Comparison of ENCODE assay signal across 16 cellular contexts in the genomic region with DNA sequence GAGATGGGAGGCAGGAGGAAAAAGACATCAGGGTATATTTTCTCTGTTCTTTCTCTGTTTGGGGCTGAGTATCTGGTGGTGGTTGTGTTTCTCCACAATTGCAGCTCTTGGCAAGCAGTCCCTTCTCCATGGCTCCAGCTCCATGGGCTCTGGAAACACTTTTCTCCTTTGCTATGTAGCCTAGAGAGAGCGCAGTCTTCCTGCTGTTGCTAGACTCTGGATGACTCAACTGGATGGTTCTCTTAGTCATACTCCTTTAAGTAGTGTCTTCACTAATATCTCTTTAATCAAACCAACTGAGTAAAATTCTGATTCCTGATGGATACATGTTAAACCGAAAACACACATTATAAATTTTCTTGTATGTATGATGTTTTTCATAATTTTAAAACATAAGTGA. TPM values are rescaled to one million over a fixed set of nuclear protein-coding genes. Genes with fewer than 3 reads are reported as not detected.
DNase-seq lines count a peak whose midpoint lies in the region; ATAC-seq, FAIRE-seq and TF ChIP-seq lines count a peak whose summit lies in the region.
"Had no signal": no experiment of that assay in that cellular context is flagged by ENCODE, and none has a peak within 500 bp of the region (broad histone marks: within the 10 kb centered on the region; RNA-seq: fewer than 3 reads in every experiment).

No MANE protein-coding gene starts in this region.

- TF ChIP-seq POLR2A in HepG2 (IDR thresholded peaks at IDR 0.05; ENCODE audit: insufficient read depth in 1 of 2, low read depth in 2 of 2, low read length in 2 of 2) (no peak), right lobe of liver (IDR thresholded peaks at IDR 0.05) (no peak)

- CTCF ChIA-PET in HepG2 (lab: Yijun Ruan, JAX; ENCODE audit: low intra/inter-chr PET ratio, low total read pairs) = interaction anchor here (1.7 kb wide), 1 partner anchor 255 kb away, joined by 4 read pairs; no protein-coding TSS in a partner anchor

- H2AFZ ChIP-seq in HepG2 (ENCODE audit: low read length) = no peak overlapping the region

- TF ChIP-seq CTCF in HepG2 (CRISPR knock-in tag; IDR thresholded peaks at IDR 0.05) (no peak), right lobe of liver (IDR thresholded peaks at IDR 0.05) (no peak), fibroblast of pulmonary artery (IDR thresholded peaks at IDR 0.05; ENCODE audit: low read length, missing control alignments) (no peak), GM13976 (IDR thresholded peaks at IDR 0.05; ENCODE audit: borderline replicate concordance, control extremely low read depth, extremely low read depth, insufficient read depth, missing control alignments) (no peak)

- no peaks in the 10 kb centered on the region for H3K36me3 Mint-ChIP-seq in activated naive CD8-positive, alpha-beta T cell

- H3K4me1 ChIP-seq in HepG2 (ENCODE audit: insufficient read depth, low read length) (peaks cover 19% of the 10 kb centered on the region), right lobe of liver (peaks cover 0 to 16% (median 2%) of the 10 kb centered on the region in 4 donors)

- peak overlapping the region; percentile 28 for H3K27ac Mint-ChIP-seq in activated naive CD8-positive, alpha-beta T cell

- no peaks in the 10 kb centered on the region for H3K27me3 Mint-ChIP-seq in activated naive CD8-positive, alpha-beta T cell
- H3K27me3 Mint-ChIP-seq: central memory CD8-positive, alpha-beta T cell had no signal

- H3K79me2 ChIP-seq in HepG2 (ENCODE audit: insufficient read depth, low read length) = no peaks in the 10 kb centered on the region

- H3K9me3 ChIP-seq in HepG2 (ENCODE audit: low read length) (no peaks in the 10 kb centered on the region), right lobe of liver (no peaks in the 10 kb centered on the region)
- H3K9me3 ChIP-seq: lower lobe of right lung, neutrophil had no signal

- no peak overlapping the region for H3K4me3 Mint-ChIP-seq in activated naive CD8-positive, alpha-beta T cell
- H3K4me3 Mint-ChIP-seq: central memory CD8-positive, alpha-beta T cell had no signal

- H3K36me3 ChIP-seq in HepG2 (replicated peaks in 1 of 2; ENCODE audit: control insufficient read depth in 1 of 2, insufficient read depth in 2 of 2, low read length in 2 of 2) = no peaks in the 10 kb centered on the region
- no peaks in the 10 kb centered on the region for H3K36me3 ChIP-seq in right lobe of liver
- H3K36me3 ChIP-seq: lower lobe of right lung, neutrophil had no signal

- no peak for TF ChIP-seq RAD21 in HepG2 (CRISPR knock-in tag; IDR thresholded peaks at IDR 0.05)

- intact Hi-C loops in HepG2 (cut with micrococcal nuclease; ENCODE audit: unreplicated experiment) = no loop called here
- intact Hi-C loops in right lobe of liver (cut with DNase I) = loop anchor here in 1 of 2 donors (10.0 kb wide), 1 partner anchor 154 kb away; no protein-coding TSS in a partner anchor

- H3K9ac ChIP-seq in HepG2 (ENCODE audit: insufficient read depth, low read depth, low read length) = no peak overlapping the region

- H3K4me1 Mint-ChIP-seq in activated naive CD8-positive, alpha-beta T cell (ENCODE audit: low read depth) = peaks cover 44% of the 10 kb centered on the region

- H3K27me3 ChIP-seq in HepG2 (ENCODE audit: control insufficient read depth in 1 of 2, insufficient read depth in 2 of 2, low read length in 2 of 2) (no peaks in the 10 kb centered on the region; a peak in 1 of 5 replicates), right lobe of liver (no peaks in the 10 kb centered on the region)

- TF ChIP-seq EP300 in HepG2 (IDR thresholded peaks at IDR 0.05; ENCODE audit: low read depth in 2 of 2, low read length in 2 of 2) (no peak), HepG2 (CRISPR knock-in tag; IDR thresholded peaks at IDR 0.05; ENCODE audit: borderline replicate concordance) (no peak)

- POLR2A ChIA-PET in HepG2 (lab: Yijun Ruan, JAX) = interaction anchor here (1.3 kb wide), 1 partner anchor 188 kb away, joined by 3 read pairs; the partner anchor contains the start of gene RIC1

- 18% methylated on average over 2 of the region's 2 CpGs for WGBS in HepG2 (ENCODE audit: low lambda C conversion rate)
- 80% methylated on average over 2 of the region's 2 CpGs for WGBS in right lobe of liver (ENCODE audit: insufficient coverage, low coverage, low lambda C conversion rate, missing lambda C conversion rate)

- H4K20me1 ChIP-seq in HepG2 (ENCODE audit: insufficient read depth, low read length) = no peaks in the 10 kb centered on the region

- no peak for DNase-seq in HepG2 (ENCODE audit: low spot score)
- DNase-seq in right lobe of liver = no peak
- DNase-seq in fibroblast of pulmonary artery (ENCODE audit: low read depth) = peak; percentile 45
- no peak for DNase-seq in C1 segment of cervical spinal cord (lab: John Stamatoyannopoulos, UW)
- no peak for DNase-seq in GM13976 (ENCODE audit: low spot score)
- DNase-seq in GF-D8 (lab: John Stamatoyannopoulos, UW) = no peak
- DNase-seq: activated CD8-positive, alpha-beta memory T cell treated with anti-CD3 and anti-CD28 coated beads for 24 hours; hippocampal formation; lower lobe of right lung; MM.1S; NCI-H2171 treated with DMSO at 0.1 percent for 48 hours had no signal

- BruUV-seq in HepG2 (replicated peaks; lab: Mats Ljungman, UMichigan) = no TSS peak

- H3K4me3 ChIP-seq in HepG2 (replicated peaks in 1 of 3; ENCODE audit: insufficient read depth in 1 of 3, low read depth in 2 of 3, low read length in 3 of 3) (no peak overlapping the region), right lobe of liver (no peak overlapping the region), fibroblast of pulmonary artery (replicated peaks; ENCODE audit: low read depth, low read length) (no peak overlapping the region)
- H3K4me3 ChIP-seq: lower lobe of right lung had no signal

- FAIRE-seq in HepG2 (lab: Jason Lieb, UNC) = no peak

- peak overlapping the region; percentile 30; the same call in 1 of the 2 replicates for H3K4me2 ChIP-seq in HepG2 (ENCODE audit: low read depth, low read length)

- no peaks in the 10 kb centered on the region for H3K9me3 Mint-ChIP-seq in activated naive CD8-positive, alpha-beta T cell (ENCODE audit: low read depth)
- H3K9me3 Mint-ChIP-seq: central memory CD8-positive, alpha-beta T cell had no signal

- H3K27ac ChIP-seq in HepG2 (ENCODE audit: extremely low read length, insufficient read depth, low read length) (no peak overlapping the region), right lobe of liver (no peak overlapping the region)
- H3K27ac ChIP-seq: epithelial cell of prostate, lower lobe of right lung, neutrophil had no signal

- in situ Hi-C loops in HepG2 (cut with HindIII; ENCODE audit: extremely low pct_ligation_motif_present, low pct_unique_long_range_greater_than_20kb) (loop anchor here (5.0 to 25.0 kb wide), 4 partner anchors 154 to 679 kb away; partner anchors contain the start of genes INSL6 and JAK2), GM13976 (cut with MboI; ENCODE audit: low sequenced_read_pairs, unreplicated experiment) (loop anchor here (10.0 kb wide), 1 partner anchor 456 kb away; the partner anchor contains the start of gene JAK2)

- ATAC-seq in HepG2 (no peak), right lobe of liver (no peak), GM21515 (IDR thresholded peaks at IDR 0.05; ENCODE audit: unreplicated experiment) (no peak)
- ATAC-seq: lower lobe of right lung had no signal

RNA-seq across cellular contexts. Expression of gene PLGRKT, which starts 3.3 kb away (rescaled TPM):
- total RNA-seq in HepG2 (2016; rRNA removed; fragmentation: Illumina TruSeq; extraction: Trizol) = 15.8 and 20.2 TPM in 2 replicates
- 12.4 and 12.7 TPM in 2 replicates for total RNA-seq in HepG2 (2016; cell fraction: cytosol; rRNA removed; fragmentation: Illumina TruSeq; extraction: Trizol; ENCODE audit: low read depth)
- 15.6 and 19.3 TPM in 2 replicates for total RNA-seq in HepG2 (2016; cell fraction: insoluble cytoplasmic fraction; rRNA removed; fragmentation: Illumina TruSeq; extraction: Trizol)
- 10.4 and 17.6 TPM in 2 replicates for total RNA-seq in HepG2 (2016; cell fraction: membrane; rRNA removed; fragmentation: Illumina TruSeq; extraction: Trizol)
- 9.1 and 9.3 TPM in 2 replicates for total RNA-seq in HepG2 (2016; cell fraction: nucleus; rRNA removed; fragmentation: Illumina TruSeq; extraction: Trizol)
- polyA plus RNA-seq in HepG2 (2011; rRNA removed) = 3.4 and 5.0 TPM in 2 replicates
- polyA plus RNA-seq in HepG2 (2011; cell fraction: cytosol; rRNA removed) = 3.1 and 4.3 TPM in 2 replicates
- 0.90 and 1.0 TPM in 2 replicates for polyA plus RNA-seq in HepG2 (2011; cell fraction: nucleus; rRNA removed)
- 4.8 and 8.9 TPM in 2 replicates for polyA plus RNA-seq in HepG2 (2012)
- 13.6 and 21.5 TPM in 2 replicates for polyA plus RNA-seq in HepG2 (2016; cell fraction: cytosol; fragmentation: Illumina TruSeq; extraction: Trizol; ENCODE audit: low read depth)
- 19.8 and 20.9 TPM in 2 replicates for polyA plus RNA-seq in HepG2 (2016; cell fraction: insoluble cytoplasmic fraction; fragmentation: Illumina TruSeq; extraction: Trizol; ENCODE audit: low read depth)
- polyA plus RNA-seq in HepG2 (2016; cell fraction: membrane; fragmentation: Illumina TruSeq; extraction: Trizol; ENCODE audit: low read depth) = 8.7 and 14.3 TPM in 2 replicates
- 13.8 and 15.8 TPM in 2 replicates for polyA plus RNA-seq in HepG2 (2016; cell fraction: nucleus; fragmentation: Illumina TruSeq; extraction: Trizol; ENCODE audit: insufficient read depth, low read depth)
- polyA minus RNA-seq in HepG2 (2011; rRNA and poly(A)+ RNA removed; ENCODE audit: low replicate concordance) = 1.7 and 3.1 TPM in 2 replicates
- 2.5 and 4.3 TPM in 2 replicates for polyA minus RNA-seq in HepG2 (2011; cell fraction: cytosol; rRNA and poly(A)+ RNA removed)
- 2.4 and 3.1 TPM in 2 replicates for polyA minus RNA-seq in HepG2 (2011; cell fraction: nucleus; rRNA and poly(A)+ RNA removed)
- total RNA-seq in right lobe of liver = 10 to 100 TPM in 4 of 6 experiments, 1 to 10 TPM in 2; 7.3 to 14.4 (median 11.4) TPM

RNA-seq across cellular contexts. Expression of gene CD274, which starts 9.3 kb away (rescaled TPM):
- total RNA-seq in HepG2 (2016; rRNA removed; fragmentation: Illumina TruSeq; extraction: Trizol) (0.49 TPM in 1 of 2 replicates, not detected in the other), right lobe of liver (1 to 10 TPM in 4 of 6 experiments, under 1 TPM in 2; 0.87 to 3.7 (median 1.5) TPM)
- total RNA-seq in HepG2 (2016; cell fraction: cytosol; rRNA removed; fragmentation: Illumina TruSeq; extraction: Trizol; ENCODE audit: low read depth) = 0.53 TPM in 1 of 2 replicates, not detected in the other
- 0.52 TPM in 1 of 2 replicates, not detected in the other for total RNA-seq in HepG2 (2016; cell fraction: insoluble cytoplasmic fraction; rRNA removed; fragmentation: Illumina TruSeq; extraction: Trizol)
- total RNA-seq in HepG2 (2016; cell fraction: membrane; rRNA removed; fragmentation: Illumina TruSeq; extraction: Trizol) = not detected in 2 replicates
- total RNA-seq in HepG2 (2016; cell fraction: nucleus; rRNA removed; fragmentation: Illumina TruSeq; extraction: Trizol) = not detected in 2 replicates
- 0.07 and 0.17 TPM in 2 replicates for polyA plus RNA-seq in HepG2 (2011; rRNA removed)
- polyA plus RNA-seq in HepG2 (2011; cell fraction: cytosol; rRNA removed) = 0.04 TPM in 1 of 2 replicates, not detected in the other
- 0.05 and 0.24 TPM in 2 replicates for polyA plus RNA-seq in HepG2 (2011; cell fraction: nucleus; rRNA removed)
- polyA plus RNA-seq in HepG2 (2012) = 0.33 TPM in 1 of 2 replicates, not detected in the other
- polyA plus RNA-seq in HepG2 (2016; cell fraction: cytosol; fragmentation: Illumina TruSeq; extraction: Trizol; ENCODE audit: low read depth) = not detected in 2 replicates
- polyA plus RNA-seq in HepG2 (2016; cell fraction: insoluble cytoplasmic fraction; fragmentation: Illumina TruSeq; extraction: Trizol; ENCODE audit: low read depth) = 0.69 TPM in 1 of 2 replicates, not detected in the other
- polyA plus RNA-seq in HepG2 (2016; cell fraction: membrane; fragmentation: Illumina TruSeq; extraction: Trizol; ENCODE audit: low read depth) = not detected in 2 replicates
- polyA plus RNA-seq in HepG2 (2016; cell fraction: nucleus; fragmentation: Illumina TruSeq; extraction: Trizol; ENCODE audit: insufficient read depth, low read depth) = 1.1 TPM in 1 of 2 replicates, not detected in the other
- 0.33 TPM in 1 of 2 replicates, not detected in the other for polyA minus RNA-seq in HepG2 (2011; rRNA and poly(A)+ RNA removed; ENCODE audit: low replicate concordance)
- not detected in 2 replicates for polyA minus RNA-seq in HepG2 (2011; cell fraction: cytosol; rRNA and poly(A)+ RNA removed)
- polyA minus RNA-seq in HepG2 (2011; cell fraction: nucleus; rRNA and poly(A)+ RNA removed) = 0.13 TPM in 1 of 2 replicates, not detected in the other
